ENCODE assay signal across 12 cellular contexts in genomic region chr2:111618953-111619902, GRCh38.
DNase-seq lines count a peak whose midpoint lies in the region; ATAC-seq and TF ChIP-seq lines count a peak whose summit lies in the region.
"Had no signal": no experiment of that assay in that cellular context is flagged by ENCODE, and none has a peak within 500 bp of the region (broad histone marks: within the 10 kb centered on the region; RNA-seq: fewer than 3 reads in every experiment).

No MANE protein-coding gene starts in this region.

- H3K36me3 ChIP-seq in PC-9 (ENCODE audit: low read depth) (no peaks in the 10 kb centered on the region), H7 (replicated peaks; ENCODE audit: control insufficient read depth, insufficient read depth, low read length) (no peaks in the 10 kb centered on the region)

- no peaks in the 10 kb centered on the region for H3K27me3 Mint-ChIP-seq in osteocyte (ENCODE audit: unreplicated experiment)
- H3K27me3 Mint-ChIP-seq in activated T-helper 17 cell treated with anti-CD3 and anti-CD28 coated beads, Interleukin-2, amount 50 U/mL, for 72 hours, result peaks cover 5% of the 10 kb centered on the region

- peaks cover 17% of the 10 kb centered on the region for H3F3A ChIP-seq in PC-9 (ENCODE audit: insufficient read depth, low read depth)

- no peaks in the 10 kb centered on the region for H4K20me1 ChIP-seq in PC-9 (ENCODE audit: insufficient read depth)

- H3K4me2 ChIP-seq in PC-9, result no peak overlapping the region

- no peaks in the 10 kb centered on the region for H3K9me3 Mint-ChIP-seq in osteocyte (ENCODE audit: unreplicated experiment)
- no peaks in the 10 kb centered on the region for H3K9me3 Mint-ChIP-seq in activated T-helper 17 cell treated with anti-CD3 and anti-CD28 coated beads, Interleukin-2, amount 50 U/mL, for 72 hours

- H3K27me3 ChIP-seq in PC-9 (ENCODE audit: insufficient read depth, low read depth), result no peaks in the 10 kb centered on the region
- no peaks in the 10 kb centered on the region; the same call in 1 of the 2 replicates for H3K27me3 ChIP-seq in H7 (ENCODE audit: control insufficient read depth, insufficient read depth, low read length)

- TF ChIP-seq CTCF in GM13977 (IDR thresholded peaks at IDR 0.05; ENCODE audit: extremely low read depth, insufficient read depth, missing control alignments) (peak; percentile 19), PC-9 (conservative IDR thresholded peaks at IDR 0.05) (no peak; the same call in 1 of the 2 replicates), osteocyte (IDR thresholded peaks at IDR 0.05) (no peak)

- intact Hi-C loops in PC-9 (cut with micrococcal nuclease; ENCODE audit: unreplicated experiment), result no loop called here

- no peak overlapping the region for H2AFZ ChIP-seq in PC-9

- in situ Hi-C loops in GM13977 (cut with MboI; ENCODE audit: low pct_unique_long_range_greater_than_20kb, low sequenced_read_pairs, unreplicated experiment), result no loop called here

- H3K9me2 ChIP-seq in PC-9 (ENCODE audit: insufficient read depth), result no peaks in the 10 kb centered on the region

- POLR2A ChIA-PET in PC-9 (lab: Charles Lee; ENCODE audit: unreplicated experiment), result interaction anchor here (2.2 kb wide), 1 partner anchor 40 kb away, joined by 35 read pairs; no protein-coding TSS in a partner anchor

- no peaks in the 10 kb centered on the region for H3K36me3 Mint-ChIP-seq in osteocyte (ENCODE audit: unreplicated experiment)
- H3K36me3 Mint-ChIP-seq in activated T-helper 17 cell treated with anti-CD3 and anti-CD28 coated beads, Interleukin-2, amount 50 U/mL, for 72 hours (ENCODE audit: low read depth), result no peaks in the 10 kb centered on the region
- H3K36me3 Mint-ChIP-seq: activated naive CD8-positive, alpha-beta T cell had no signal

- peak overlapping the region; percentile 84 for H3K27ac Mint-ChIP-seq in osteocyte (ENCODE audit: unreplicated experiment)
- no peak overlapping the region for H3K27ac Mint-ChIP-seq in activated T-helper 17 cell treated with anti-CD3 and anti-CD28 coated beads, Interleukin-2, amount 50 U/mL, for 72 hours
- H3K27ac Mint-ChIP-seq: activated naive CD8-positive, alpha-beta T cell had no signal

- H3K4me1 ChIP-seq in PC-9 (replicated peaks; ENCODE audit: insufficient read depth), result peaks cover 57% of the 10 kb centered on the region

- H3K4me3 Mint-ChIP-seq in osteocyte (ENCODE audit: unreplicated experiment), result no peak overlapping the region
- no peak overlapping the region for H3K4me3 Mint-ChIP-seq in activated T-helper 17 cell treated with anti-CD3 and anti-CD28 coated beads, Interleukin-2, amount 50 U/mL, for 72 hours
- H3K4me3 Mint-ChIP-seq: activated naive CD8-positive, alpha-beta T cell had no signal

- DNase-seq in GM13977 (ENCODE audit: low spot score), result no peak
- DNase-seq in PC-9, result no peak
- DNase-seq in osteocyte (ENCODE audit: extremely low spot score, unreplicated experiment), result no peak
- no peak for DNase-seq in H7
- no peak for DNase-seq in DMS79 (lab: John Stamatoyannopoulos, UW)
- DNase-seq: hippocampal formation, NCI-H2107 had no signal

- no peak overlapping the region for H3K4me3 ChIP-seq in PC-9
- H3K4me3 ChIP-seq in H7 (ENCODE audit: insufficient read depth, low read depth, low read length), result no peak overlapping the region

- H3K27ac ChIP-seq in PC-9, result peak overlapping the region; percentile 84; the same call in 1 of the 2 replicates
- H3K27ac ChIP-seq: VCaP had no signal

- no peaks in the 10 kb centered on the region for H3K9me3 ChIP-seq in PC-9 (ENCODE audit: insufficient read depth, low read depth)

- peak; percentile 77 for ATAC-seq in esophagus mucosa
- no peak for ATAC-seq in activated T-helper 17 cell treated with anti-CD3 and anti-CD28 coated beads, Interleukin-2, amount 50 U/mL, for 72 hours (replicated peaks)
- no peak for ATAC-seq in GM19395 (IDR thresholded peaks at IDR 0.05; ENCODE audit: unreplicated experiment)

- no TSS peak for BruUV-seq in PC-9 (replicated peaks; lab: Mats Ljungman, UMichigan)

- peaks cover 62% of the 10 kb centered on the region for H3K4me1 Mint-ChIP-seq in osteocyte (ENCODE audit: unreplicated experiment)
- no peaks in the 10 kb centered on the region for H3K4me1 Mint-ChIP-seq in activated T-helper 17 cell treated with anti-CD3 and anti-CD28 coated beads, Interleukin-2, amount 50 U/mL, for 72 hours

- CTCF ChIA-PET in PC-9 (lab: Charles Lee), result no interaction called here

- H3K79me2 ChIP-seq in PC-9 (ENCODE audit: low read depth), result no peaks in the 10 kb centered on the region
